8 cellular contexts compared by ENCODE assay signal in genomic region chr21:31731112-31731801, GRCh38. TPM values are rescaled to one million over a fixed set of nuclear protein-coding genes. Genes with fewer than 3 reads are reported as not detected.
DNase-seq lines count a peak whose midpoint lies in the region; ATAC-seq and TF ChIP-seq lines count a peak whose summit lies in the region.

No MANE protein-coding gene starts in this region.

- no peaks in the 10 kb centered on the region for H3K27me3 ChIP-seq in thyroid gland

- TF ChIP-seq CTCF in fibroblast of mammary gland (conservative IDR thresholded peaks at IDR 0.05; ENCODE audit: control insufficient read depth, insufficient read depth, low read depth, low read length), result peak; percentile 1
- peak; percentile 41 for TF ChIP-seq CTCF in neural crest cell (conservative IDR thresholded peaks at IDR 0.05)
- peak in 1 of 6 experiments; percentile 6 for TF ChIP-seq CTCF in thyroid gland (IDR thresholded peaks at IDR 0.05)

- no peaks in the 10 kb centered on the region for H3K36me3 ChIP-seq in thyroid gland

- no peaks in the 10 kb centered on the region for H3K9me3 ChIP-seq in thyroid gland

- intact Hi-C loops in activated T-helper 1 cell treated with anti-CD3 and anti-CD28 coated beads, Interleukin-12 subunit alpha, Interleukin-12 subunit beta, Interleukin-2, Interleukin-4 antibody, amounts not matched to agents 30 ng/mL and 10 ng/mL and 1 ng/mL, durations not matched to agents 14 hours and 24 hours and 36 hours (cut with micrococcal nuclease), result loop anchor here (2.0 to 5.0 kb wide), 5 partner anchors 172 to 996 kb away; partner anchors contain the start of genes CFAP298 and SYNJ1
- intact Hi-C loops in thyroid gland (cut with DNase I), result loop anchor here (5.0 kb wide), 1 partner anchor 74 kb away; the partner anchor contains the start of gene SOD1

- 1 to 2% methylated on average over 11 to 17 of the region's 74 CpGs for WGBS in thyroid gland, 2 donors

- H3K4me3 ChIP-seq in fibroblast of mammary gland (ENCODE audit: control insufficient read depth, low read depth, low read length) (peak overlapping the region; percentile 58), thyroid gland (replicated peaks in 1 of 3) (peak overlapping the region; percentile 71 to 99 (median 72))

- peak overlapping the region; percentile 79 for H3K27ac Mint-ChIP-seq in activated T-helper 1 cell treated with anti-CD3 and anti-CD28 coated beads, Interleukin-12 subunit alpha, Interleukin-12 subunit beta, Interleukin-2, Interleukin-4 antibody, amounts not matched to agents 30 ng/mL and 10 ng/mL and 1 ng/mL, durations not matched to agents 14 hours and 24 hours and 36 hours
- peak overlapping the region; percentile 94 for H3K27ac Mint-ChIP-seq in neural crest cell (ENCODE audit: unreplicated experiment)

- peaks cover 25 to 28% of the 10 kb centered on the region in 2 donors for H3K4me1 ChIP-seq in thyroid gland

- ATAC-seq in HG02678 (IDR thresholded peaks at IDR 0.05; ENCODE audit: unreplicated experiment), result peak; percentile 16

- DNase-seq in NCI-H1092 treated with DMSO at 0.1 percent for 48 hours (lab: John Stamatoyannopoulos, UW) (peak; percentile 12), NCI-H1092 (lab: John Stamatoyannopoulos, UW) (no peak), NOMO-1 (lab: John Stamatoyannopoulos, UW; ENCODE audit: unreplicated experiment in 2 of 2) (peak; percentile 31 to 37), fibroblast of mammary gland (ENCODE audit: low read depth) (peak; percentile 34), neural crest cell (ENCODE audit: low read depth, low spot score) (peak; percentile 48), thyroid gland (peak; percentile 36 to 44)
- DNase-seq in activated T-helper 1 cell treated with anti-CD3 and anti-CD28 coated beads, Interleukin-12 subunit alpha, Interleukin-12 subunit beta, Interleukin-2, Interleukin-4 antibody, amounts not matched to agents 30 ng/mL and 10 ng/mL and 1 ng/mL, durations not matched to agents 14 hours and 24 hours and 36 hours (ENCODE audit: low spot score), result peak; percentile 30

- H3K27ac ChIP-seq in thyroid gland, result peak overlapping the region; percentile 93 to 95 (median 93)

- no peak for TF ChIP-seq POLR2A in thyroid gland (IDR thresholded peaks at IDR 0.05)

- H3K4me3 Mint-ChIP-seq in activated T-helper 1 cell treated with anti-CD3 and anti-CD28 coated beads, Interleukin-12 subunit alpha, Interleukin-12 subunit beta, Interleukin-2, Interleukin-4 antibody, amounts not matched to agents 30 ng/mL and 10 ng/mL and 1 ng/mL, durations not matched to agents 14 hours and 24 hours and 36 hours, result no peak overlapping the region
- peak overlapping the region; percentile 93 for H3K4me3 Mint-ChIP-seq in neural crest cell

- no peaks in the 10 kb centered on the region for H3K4me1 Mint-ChIP-seq in activated T-helper 1 cell treated with anti-CD3 and anti-CD28 coated beads, Interleukin-12 subunit alpha, Interleukin-12 subunit beta, Interleukin-2, Interleukin-4 antibody, amounts not matched to agents 30 ng/mL and 10 ng/mL and 1 ng/mL, durations not matched to agents 14 hours and 24 hours and 36 hours (ENCODE audit: low read depth)
- peaks cover 4% of the 10 kb centered on the region for H3K4me1 Mint-ChIP-seq in neural crest cell

- no peaks in the 10 kb centered on the region for H3K27me3 Mint-ChIP-seq in activated T-helper 1 cell treated with anti-CD3 and anti-CD28 coated beads, Interleukin-12 subunit alpha, Interleukin-12 subunit beta, Interleukin-2, Interleukin-4 antibody, amounts not matched to agents 30 ng/mL and 10 ng/mL and 1 ng/mL, durations not matched to agents 14 hours and 24 hours and 36 hours (ENCODE audit: insufficient read depth)
- no peaks in the 10 kb centered on the region for H3K27me3 Mint-ChIP-seq in neural crest cell (ENCODE audit: low read depth)

- H3K36me3 Mint-ChIP-seq in activated T-helper 1 cell treated with anti-CD3 and anti-CD28 coated beads, Interleukin-12 subunit alpha, Interleukin-12 subunit beta, Interleukin-2, Interleukin-4 antibody, amounts not matched to agents 30 ng/mL and 10 ng/mL and 1 ng/mL, durations not matched to agents 14 hours and 24 hours and 36 hours (ENCODE audit: low read depth), result peaks cover 5% of the 10 kb centered on the region
- H3K36me3 Mint-ChIP-seq in neural crest cell (ENCODE audit: low read depth), result no peaks in the 10 kb centered on the region

- H3K9me3 Mint-ChIP-seq in activated T-helper 1 cell treated with anti-CD3 and anti-CD28 coated beads, Interleukin-12 subunit alpha, Interleukin-12 subunit beta, Interleukin-2, Interleukin-4 antibody, amounts not matched to agents 30 ng/mL and 10 ng/mL and 1 ng/mL, durations not matched to agents 14 hours and 24 hours and 36 hours, result no peaks in the 10 kb centered on the region
- no peaks in the 10 kb centered on the region for H3K9me3 Mint-ChIP-seq in neural crest cell

RNA-seq across cellular contexts. Expression of gene SCAF4, which starts 0.7 kb away (rescaled TPM):
- total RNA-seq in activated T-helper 1 cell treated with anti-CD3 and anti-CD28 coated beads, Interleukin-12 subunit alpha, Interleukin-12 subunit beta, Interleukin-2, Interleukin-4 antibody, amounts not matched to agents 30 ng/mL and 10 ng/mL and 1 ng/mL, durations not matched to agents 14 hours and 24 hours and 36 hours, result 66.1 and 70.6 TPM in 2 replicates
- total RNA-seq in neural crest cell, result 71.8 and 74.3 TPM in 2 replicates
- 10 to 100 TPM; 13.0 to 27.4 (median 18.7) TPM for total RNA-seq in thyroid gland
